In genomic region chr20:4043801-4044200, GRCh38 we compare ENCODE assay signal across 20 cellular contexts. TPM values are rescaled to one million over a fixed set of nuclear protein-coding genes. Genes with fewer than 3 reads are reported as not detected.
DNase-seq lines count a peak whose midpoint lies in the region; TF ChIP-seq lines count a peak whose summit lies in the region.
"Had no signal": no experiment of that assay in that cellular context is flagged by ENCODE, and none has a peak within 500 bp of the region (broad histone marks: within the 10 kb centered on the region; RNA-seq: fewer than 3 reads in every experiment).

No MANE protein-coding gene starts in this region.

- H3K9me3 Mint-ChIP-seq in endodermal cell, result peaks cover 3% of the 10 kb centered on the region
- no peaks in the 10 kb centered on the region for H3K9me3 Mint-ChIP-seq in activated CD4-positive, alpha-beta memory T cell treated with anti-CD3 and anti-CD28 coated beads for 36 hours
- H3K9me3 Mint-ChIP-seq: CD4-positive, CD25-positive, alpha-beta regulatory T cell had no signal

- intact Hi-C loops in activated CD4-positive, alpha-beta memory T cell treated with anti-CD3 and anti-CD28 coated beads for 36 hours (cut with micrococcal nuclease), result no loop called here

- no peak overlapping the region for H3K9ac ChIP-seq in endodermal cell (ENCODE audit: extremely low read depth, low read length, poor library complexity, severe bottlenecking)
- H3K9ac ChIP-seq: SK-N-SH had no signal

- H3K4me1 ChIP-seq in endodermal cell (ENCODE audit: control insufficient read depth, insufficient read depth, low read length) (no peaks in the 10 kb centered on the region), neutrophil (ENCODE audit: control insufficient read depth in 1 of 2, insufficient read depth in 1 of 2, low read depth in 1 of 2, low read length in 1 of 2) (peaks cover 28 to 34% of the 10 kb centered on the region in 2 experiments)

- no peak overlapping the region for H3K27ac ChIP-seq in endodermal cell (ENCODE audit: low read depth, low read length)
- peak overlapping the region; percentile 2 for H3K27ac ChIP-seq in neutrophil
- H3K27ac ChIP-seq: RWPE1 had no signal

- DNase-seq in ELR (ENCODE audit: low read depth), result peak; percentile 43
- DNase-seq in M059J (ENCODE audit: low read depth), result peak; percentile 47
- peak; percentile 22 for DNase-seq in endodermal cell
- no peak for DNase-seq in MG63
- no peak for DNase-seq in activated CD4-positive, alpha-beta memory T cell treated with anti-CD3 and anti-CD28 coated beads for 36 hours
- DNase-seq in UCSD-AML1 (lab: John Stamatoyannopoulos, UW; ENCODE audit: unreplicated experiment), result no peak
- DNase-seq: CD4-positive, CD25-positive, alpha-beta regulatory T cell; DMS79; Karpas-422; NCI-H1092; NCI-H1436 treated with DMSO at 0.1 percent for 48 hours; NCI-H2029; NCI-H226; NCI-H510A treated with DMSO at 0.1 percent for 48 hours; NCI-H748 treated with DMSO at 0.1 percent for 48 hours; SIG-M5; SK-N-SH had no signal

- H3K27ac Mint-ChIP-seq in endodermal cell, result no peak overlapping the region
- no peak overlapping the region for H3K27ac Mint-ChIP-seq in activated CD4-positive, alpha-beta memory T cell treated with anti-CD3 and anti-CD28 coated beads for 36 hours

- POLR2A ChIA-PET in activated CD4-positive, alpha-beta memory T cell treated with anti-CD3 and anti-CD28 coated beads for 36 hours (lab: Charles Lee), result interaction anchor here (1.0 kb wide), 1 partner anchor 24 kb away, joined by 3 read pairs; no protein-coding TSS in a partner anchor

- H3K4me1 Mint-ChIP-seq in endodermal cell, result peaks cover 13% of the 10 kb centered on the region
- H3K4me1 Mint-ChIP-seq in activated CD4-positive, alpha-beta memory T cell treated with anti-CD3 and anti-CD28 coated beads for 36 hours (ENCODE audit: low read depth), result peaks cover 6% of the 10 kb centered on the region

- H3K27me3 Mint-ChIP-seq in endodermal cell (ENCODE audit: insufficient read depth), result peaks cover 9% of the 10 kb centered on the region
- no peaks in the 10 kb centered on the region for H3K27me3 Mint-ChIP-seq in activated CD4-positive, alpha-beta memory T cell treated with anti-CD3 and anti-CD28 coated beads for 36 hours
- H3K27me3 Mint-ChIP-seq: CD4-positive, CD25-positive, alpha-beta regulatory T cell had no signal

- no peak overlapping the region for H3K4me3 ChIP-seq in endodermal cell (ENCODE audit: low read length)
- no peak overlapping the region for H3K4me3 ChIP-seq in neutrophil (ENCODE audit: low read depth in 1 of 2, low read length in 1 of 2)
- no peak overlapping the region for H3K4me3 ChIP-seq in MG63

- no peak overlapping the region for H3K4me3 Mint-ChIP-seq in endodermal cell
- H3K4me3 Mint-ChIP-seq in activated CD4-positive, alpha-beta memory T cell treated with anti-CD3 and anti-CD28 coated beads for 36 hours, result no peak overlapping the region
- H3K4me3 Mint-ChIP-seq: CD4-positive, CD25-positive, alpha-beta regulatory T cell; IgD-negative memory B cell had no signal

- H3K27me3 ChIP-seq in endodermal cell (ENCODE audit: control insufficient read depth, insufficient read depth, low read length, poor library complexity, severe bottlenecking) (no peaks in the 10 kb centered on the region), neutrophil (no peaks in the 10 kb centered on the region), MG63 (no peaks in the 10 kb centered on the region)

- TF ChIP-seq CTCF in endodermal cell (conservative IDR thresholded peaks at IDR 0.05) (no peak), neutrophil (IDR thresholded peaks at IDR 0.05) (no peak)

- CTCF ChIA-PET in activated CD4-positive, alpha-beta memory T cell treated with anti-CD3 and anti-CD28 coated beads for 36 hours (lab: Charles Lee), result interaction anchor here (1.1 kb wide), 1 partner anchor 41 kb away, joined by 5 read pairs; no protein-coding TSS in a partner anchor

- WGBS in endodermal cell (ENCODE audit: insufficient coverage in 1 of 2, insufficient read length in 1 of 2), 2 experiments, result 100% methylated on average over 1 of the region's 1 CpG; no CpG with 5 or more reads in 1 of the 2 experiments

- H3K9me3 ChIP-seq in endodermal cell (ENCODE audit: control insufficient read depth, low read length), result peaks cover 5% of the 10 kb centered on the region
- no peaks in the 10 kb centered on the region for H3K9me3 ChIP-seq in neutrophil
- H3K9me3 ChIP-seq in MG63, result no peaks in the 10 kb centered on the region
- H3K9me3 ChIP-seq: SK-N-SH had no signal

- no peaks in the 10 kb centered on the region for H3K36me3 Mint-ChIP-seq in endodermal cell (ENCODE audit: low read depth)
- H3K36me3 Mint-ChIP-seq in activated CD4-positive, alpha-beta memory T cell treated with anti-CD3 and anti-CD28 coated beads for 36 hours, result no peaks in the 10 kb centered on the region
- H3K36me3 Mint-ChIP-seq: CD4-positive, CD25-positive, alpha-beta regulatory T cell had no signal

- H3K36me3 ChIP-seq in endodermal cell (ENCODE audit: control insufficient read depth, insufficient read depth, low read length) (no peaks in the 10 kb centered on the region), neutrophil (no peaks in the 10 kb centered on the region), MG63 (no peaks in the 10 kb centered on the region)

RNA-seq across cellular contexts. Expression of gene RNF24, which starts 28.4 kb away (rescaled TPM):
- 21.3 and 41.6 TPM in 2 replicates for total RNA-seq in M059J (2014; rRNA removed; shearing (Covaris generic))
- 10 to 100 TPM; 22.8 to 26.1 TPM for total RNA-seq in endodermal cell
- 26.2 TPM for polyA plus RNA-seq in endodermal cell (2013, experiment 1 of 2)
- polyA plus RNA-seq in endodermal cell (2013, experiment 2 of 2), result 27.0 TPM
- 2.8 and 4.6 TPM in 2 replicates for total RNA-seq in MG63 (2014; rRNA removed; shearing (Covaris generic); ENCODE audit: low replicate concordance)
- 10 to 100 TPM in 1 of 2 experiments, 1 to 10 TPM in 1; 9.9 to 11.6 TPM for total RNA-seq in activated CD4-positive, alpha-beta memory T cell treated with anti-CD3 and anti-CD28 coated beads for 36 hours

Comparison
In these comparisons a context has a peak if more than half of its experiments do, and no peak if none do; other contexts are left out.
1. DNase-seq: peak in ELR (single experiment), M059J (single experiment) and endodermal cell (single experiment); none in MG63 (single experiment), activated CD4-positive, alpha-beta memory T cell treated with anti-CD3 and anti-CD28 coated beads for 36 hours (single experiment) and UCSD-AML1 (single experiment).